In the genomic region with DNA sequence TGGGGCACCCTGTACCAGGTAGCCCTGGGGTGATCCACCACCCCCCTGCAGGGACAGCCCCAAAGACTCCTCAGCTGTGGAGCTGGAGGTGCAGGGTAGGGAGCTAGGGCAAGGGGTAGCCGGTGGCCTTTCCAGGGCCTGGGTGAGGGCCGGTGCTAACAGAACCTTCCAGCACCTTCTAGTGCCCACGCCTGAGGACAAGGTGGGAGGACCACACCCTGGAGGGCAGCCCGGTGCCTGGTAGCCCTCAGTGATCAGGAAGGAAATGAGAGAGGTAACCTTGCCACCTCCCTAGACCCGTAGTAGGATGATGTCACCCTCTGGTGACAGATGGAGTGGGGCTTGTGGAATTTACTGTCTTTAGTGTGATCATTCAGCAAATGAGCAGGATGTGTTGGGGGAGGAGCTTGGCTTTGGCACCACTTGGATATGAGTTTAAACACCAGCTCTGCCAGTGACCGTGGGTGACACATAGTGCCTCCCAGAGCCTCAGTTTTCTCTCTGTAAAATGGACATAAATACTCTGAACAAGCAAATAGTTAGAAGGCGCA, we compare ENCODE assay signal across 10 cellular contexts.
A peak's percentile ranks its signal among the peaks of the same experiment; 100 is the strongest.
DNase-seq lines count a peak whose midpoint lies in the region; ATAC-seq and TF ChIP-seq lines count a peak whose summit lies in the region.
"Had no signal": no experiment of that assay in that cellular context is flagged by ENCODE, and none has a peak within 500 bp of the region (broad histone marks: within the 10 kb centered on the region; RNA-seq: fewer than 3 reads in every experiment).

No MANE protein-coding gene starts in this region.

- DNase-seq in NK-92 treated with Interleukin-12 subunit alpha and Interleukin-12 subunit beta, amount 100 ng/mL, for 24 hours (lab: John Stamatoyannopoulos, UW), result peak; percentile 22
- no peak for DNase-seq in NK-92 (lab: John Stamatoyannopoulos, UW; ENCODE audit: unreplicated experiment)
- peak; percentile 86 for DNase-seq in RPMI7951 (ENCODE audit: low read depth)
- peak; percentile 83 for DNase-seq in fibroblast of mammary gland (ENCODE audit: low read depth)
- DNase-seq in thoracic aorta (ENCODE audit: low spot score), result no peak
- DNase-seq in RPMI8226, result no peak
- no peak for DNase-seq in DMS114 treated with DMSO at 0.1 percent for 48 hours (lab: John Stamatoyannopoulos, UW; ENCODE audit: unreplicated experiment)
- DNase-seq: left ventricle myocardium inferior had no signal

- peaks cover 5 to 17% of the 10 kb centered on the region in 2 donors for H3K4me1 ChIP-seq in thoracic aorta (ENCODE audit: control insufficient read depth in 1 of 2, low read depth in 2 of 2)
- H3K4me1 ChIP-seq: left ventricle myocardium inferior had no signal

- no peak for TF ChIP-seq CTCF in fibroblast of mammary gland (conservative IDR thresholded peaks at IDR 0.05; ENCODE audit: control insufficient read depth, insufficient read depth, low read depth, low read length)
- no peak for TF ChIP-seq CTCF in thoracic aorta (IDR thresholded peaks at IDR 0.05)

- ATAC-seq in thoracic aorta (ENCODE audit: insufficient number of reproducible peaks, low FRiP score, low read depth) (no peak), HG02885 (IDR thresholded peaks at IDR 0.05; ENCODE audit: poor library complexity, unreplicated experiment) (no peak)

- no peaks in the 10 kb centered on the region for H3K9me3 ChIP-seq in thoracic aorta
- H3K9me3 ChIP-seq: left ventricle myocardium inferior had no signal

- no peak overlapping the region for H3K4me3 ChIP-seq in fibroblast of mammary gland (ENCODE audit: control insufficient read depth, low read depth, low read length)
- H3K4me3 ChIP-seq in thoracic aorta, result peak overlapping the region; percentile 10
- H3K4me3 ChIP-seq: left ventricle myocardium inferior, SK-N-MC had no signal

- H3K36me3 ChIP-seq in thoracic aorta, result no peaks in the 10 kb centered on the region
- H3K36me3 ChIP-seq: left ventricle myocardium inferior had no signal

- no peaks in the 10 kb centered on the region for H3K27me3 ChIP-seq in thoracic aorta (replicated peaks; ENCODE audit: insufficient read depth)

- peak overlapping the region in 1 of 2 donors; percentile 37 for H3K27ac ChIP-seq in thoracic aorta
- H3K27ac ChIP-seq: left ventricle myocardium inferior, SK-N-MC had no signal

Comparison
In these comparisons a context has a peak if more than half of its experiments do, and no peak if none do; other contexts are left out.
1. DNase-seq: peak in NK-92 treated with Interleukin-12 subunit alpha and Interleukin-12 subunit beta, amount 100 ng/mL, for 24 hours (single experiment), RPMI7951 (single experiment) and fibroblast of mammary gland (single experiment); none in NK-92 (single experiment), thoracic aorta (single experiment), RPMI8226 (single experiment) and DMS114 treated with DMSO at 0.1 percent for 48 hours (single experiment).